ENCODE assay signal across 20 cellular contexts in the genomic region with DNA sequence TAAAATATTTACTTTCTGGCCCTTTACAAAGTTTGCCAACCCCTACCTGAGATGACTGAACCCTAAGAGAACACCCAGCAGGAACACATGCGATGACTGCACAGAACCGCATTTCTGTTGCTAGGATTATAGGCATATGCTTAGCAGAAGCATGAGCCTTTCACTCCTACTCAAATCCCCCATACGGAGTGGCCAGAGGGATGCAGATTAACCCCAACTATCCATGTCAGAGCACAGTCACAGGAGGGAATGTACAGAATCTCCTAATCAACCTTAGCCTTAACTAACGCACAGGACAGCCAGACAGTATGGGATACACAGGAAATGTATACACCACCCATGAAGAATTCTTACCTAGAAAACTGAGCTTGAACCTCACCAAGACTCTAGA. TPM values are rescaled to one million over a fixed set of nuclear protein-coding genes. Genes with fewer than 3 reads are reported as not detected.
DNase-seq lines count a peak whose midpoint lies in the region; ATAC-seq, FAIRE-seq and TF ChIP-seq lines count a peak whose summit lies in the region.
"Had no signal": no experiment of that assay in that cellular context is flagged by ENCODE, and none has a peak within 500 bp of the region (broad histone marks: within the 10 kb centered on the region; RNA-seq: fewer than 3 reads in every experiment).

No MANE protein-coding gene starts in this region.

- H3K27ac ChIP-seq in KOPT-K1 (ENCODE audit: low read depth, low read length, poor library complexity, severe bottlenecking) (peak overlapping the region; percentile 20), GM12878 (ENCODE audit: control insufficient read depth, insufficient read depth) (no peak overlapping the region), trophoblast cell (ENCODE audit: low read depth, low read length) (peak overlapping the region; percentile 92), heart right ventricle (no peak overlapping the region)
- H3K27ac ChIP-seq in CD4-positive, alpha-beta T cell (ENCODE audit: low read depth, low read length) = no peak overlapping the region
- H3K27ac ChIP-seq: right atrium auricular region had no signal

- no peak for ATAC-seq in GM12878
- ATAC-seq in heart right ventricle = no peak
- no peak for ATAC-seq in CD4-positive, alpha-beta T cell (ENCODE audit: poor library complexity)
- ATAC-seq: left ventricle myocardium superior, PC-3 had no signal

- H3K4me3 ChIP-seq in GM12878 = no peak overlapping the region
- no peak overlapping the region for H3K4me3 ChIP-seq in trophoblast cell (ENCODE audit: low read depth, low read length)
- H3K4me3 ChIP-seq in heart right ventricle = no peak overlapping the region
- H3K4me3 ChIP-seq: right atrium auricular region had no signal

- H3K9ac ChIP-seq in GM12878 (ENCODE audit: control insufficient read depth, insufficient read depth, low read length) = no peak overlapping the region
- no peak overlapping the region for H3K9ac ChIP-seq in trophoblast cell (ENCODE audit: low read length)

- H3K36me3 ChIP-seq in KOPT-K1 (ENCODE audit: insufficient read depth, low read length) (peaks cover 58% of the 10 kb centered on the region), GM12878 (ENCODE audit: control insufficient read depth in 2 of 2, insufficient read depth in 2 of 2, low read length in 1 of 2) (peaks cover 2 to 9% of the 10 kb centered on the region in 2 experiments), trophoblast cell (ENCODE audit: control insufficient read depth in 1 of 2, insufficient read depth in 2 of 2, low read length in 2 of 2) (peaks cover 6 to 7% of the 10 kb centered on the region in 2 experiments), heart right ventricle (peaks cover 0 to 81% (median 21%) of the 10 kb centered on the region in 9 donors)

- POLR2A ChIA-PET in GM12878 (lab: Charles Lee) = no interaction called here
- POLR2A ChIA-PET in CD4-positive, alpha-beta T cell (lab: Charles Lee) = no interaction called here

- no peaks in the 10 kb centered on the region for H3K27me3 ChIP-seq in GM12878 (replicated peaks in 1 of 2; ENCODE audit: control insufficient read depth in 2 of 2, insufficient read depth in 2 of 2, low read length in 1 of 2)
- no peaks in the 10 kb centered on the region for H3K27me3 ChIP-seq in trophoblast cell (ENCODE audit: insufficient read depth, low read length)
- H3K27me3 ChIP-seq in heart right ventricle = no peaks in the 10 kb centered on the region
- H3K27me3 ChIP-seq in CD4-positive, alpha-beta T cell (ENCODE audit: control insufficient read depth, insufficient read depth, low read length) = no peaks in the 10 kb centered on the region
- H3K27me3 ChIP-seq: right atrium auricular region had no signal

- H2BK120ac ChIP-seq in trophoblast cell (ENCODE audit: insufficient read depth, low read length, poor library complexity) = peak overlapping the region; percentile 29

- RAD21 ChIA-PET in GM12878 (lab: Charles Lee; ENCODE audit: unreplicated experiment) = no interaction called here

- peaks cover 35% of the 10 kb centered on the region for H3K79me2 ChIP-seq in GM12878 (ENCODE audit: control insufficient read depth, insufficient read depth, low read length)
- H3K79me2 ChIP-seq in trophoblast cell (ENCODE audit: control insufficient read depth, insufficient read depth, low read length, poor library complexity) = no peaks in the 10 kb centered on the region

- peaks cover 9% of the 10 kb centered on the region for H3K79me1 ChIP-seq in trophoblast cell (ENCODE audit: low read length)

- SMC1A ChIA-PET in GM12878 (lab: Charles Lee; ENCODE audit: uncharacterized antibody, unreplicated experiment) = interaction anchor here (0.5 to 0.9 kb wide), 2 partner anchors 46 to 146 kb away, joined by 3 read pairs; no protein-coding TSS in a partner anchor

- H3K4me1 ChIP-seq in GM12878 (ENCODE audit: control insufficient read depth, insufficient read depth, low read length) (peaks cover 34% of the 10 kb centered on the region), trophoblast cell (ENCODE audit: control insufficient read depth in 1 of 2, insufficient read depth in 2 of 2, low read length in 2 of 2) (peaks cover 10 to 24% of the 10 kb centered on the region in 2 experiments), heart right ventricle (peaks cover 0 to 49% (median 36%) of the 10 kb centered on the region in 9 donors)

- no peaks in the 10 kb centered on the region for H4K20me1 ChIP-seq in GM12878 (ENCODE audit: control insufficient read depth, insufficient read depth)

- no peak for TF ChIP-seq EP300 in GM12878 (IDR thresholded peaks at IDR 0.05; ENCODE audit: borderline replicate concordance in 1 of 2, control insufficient read depth in 1 of 2, low read depth in 2 of 2, low read length in 2 of 2)

- peak overlapping the region; percentile 82 for H3K27ac Mint-ChIP-seq in activated CD4-positive, alpha-beta T cell treated with anti-CD3 and anti-CD28 coated beads, Interleukin-2, amount 10 ng/mL, durations not matched to agents 24 days and 14 days
- H3K27ac Mint-ChIP-seq in CD4-positive, alpha-beta T cell = no peak overlapping the region
- H3K27ac Mint-ChIP-seq: dendritic cell treated with granulocyte-macrophage colony-stimulating factor and Interleukin-4, amounts not matched to agents 40 ng/mL and 50 ng/mL, for 4 days had no signal

- H2BK12ac ChIP-seq in trophoblast cell (ENCODE audit: low read length) = peak overlapping the region; percentile 63

- TF ChIP-seq CTCF in GM12878 (IDR thresholded peaks at IDR 0.05 in 2 of 3, conservative IDR thresholded peaks at IDR 0.05 in 1 of 3; ENCODE audit: control insufficient read depth in 2 of 3, extremely low read depth in 1 of 3, insufficient read depth in 1 of 3, low read depth in 3 of 3, low read length in 3 of 3) = no peak
- no peak for TF ChIP-seq CTCF in heart right ventricle (IDR thresholded peaks at IDR 0.05)
- TF ChIP-seq CTCF in CD4-positive, alpha-beta T cell (IDR thresholded peaks at IDR 0.05) = no peak

- no TSS peak for BruUV-seq in GM12878 (replicated peaks; lab: Mats Ljungman, UMichigan)

- peak overlapping the region; percentile 77 for H2BK5ac ChIP-seq in trophoblast cell (ENCODE audit: low read depth, low read length, poor library complexity)

- H3K14ac ChIP-seq in trophoblast cell (ENCODE audit: low read length) = peak overlapping the region; percentile 36

- TF ChIP-seq RAD21 in GM12878 (IDR thresholded peaks at IDR 0.05; ENCODE audit: insufficient read depth, low read depth, low read length) = no peak

- no peak for FAIRE-seq in GM12878 (lab: Jason Lieb, UNC)
- FAIRE-seq: A204.1 had no signal

- peaks cover 63% of the 10 kb centered on the region for H3K36me3 Mint-ChIP-seq in activated CD4-positive, alpha-beta T cell treated with anti-CD3 and anti-CD28 coated beads, Interleukin-2, amount 10 ng/mL, durations not matched to agents 24 days and 14 days (ENCODE audit: low read depth)
- H3K36me3 Mint-ChIP-seq in CD4-positive, alpha-beta T cell (ENCODE audit: low read depth) = peaks cover 69% of the 10 kb centered on the region

- no peak overlapping the region for H2AFZ ChIP-seq in GM12878 (ENCODE audit: control insufficient read depth, low read depth, low read length)
- H2AFZ ChIP-seq in trophoblast cell (ENCODE audit: insufficient read depth, low read length, poor library complexity) = no peak overlapping the region

- peak overlapping the region; percentile 22 for H4K8ac ChIP-seq in trophoblast cell (ENCODE audit: low read depth, low read length)

- peak overlapping the region; percentile 57 for H3K4me3 Mint-ChIP-seq in activated CD4-positive, alpha-beta T cell treated with anti-CD3 and anti-CD28 coated beads, Interleukin-2, amount 10 ng/mL, durations not matched to agents 24 days and 14 days
- H3K4me3 Mint-ChIP-seq in CD4-positive, alpha-beta T cell = no peak overlapping the region
- H3K4me3 Mint-ChIP-seq: activated B cell treated with CpG ODN at 0.5 μM for 24 hours; dendritic cell treated with granulocyte-macrophage colony-stimulating factor and Interleukin-4, amounts not matched to agents 40 ng/mL and 50 ng/mL, for 4 days had no signal

- peak overlapping the region; percentile 37 for H3K18ac ChIP-seq in trophoblast cell (ENCODE audit: low read length)

- no peaks in the 10 kb centered on the region for H3K9me3 ChIP-seq in KOPT-K1 (ENCODE audit: insufficient read depth, low read length, poor library complexity, severe bottlenecking)
- no peaks in the 10 kb centered on the region for H3K9me3 ChIP-seq in GM12878 (replicated peaks; ENCODE audit: control insufficient read depth, insufficient read depth, low read length)
- no peaks in the 10 kb centered on the region for H3K9me3 ChIP-seq in trophoblast cell (ENCODE audit: insufficient read depth, low read depth, low read length)
- H3K9me3 ChIP-seq in heart right ventricle = no peaks in the 10 kb centered on the region
- no peaks in the 10 kb centered on the region for H3K9me3 ChIP-seq in CD4-positive, alpha-beta T cell (ENCODE audit: control insufficient read depth, low read length)
- H3K9me3 ChIP-seq: right atrium auricular region had no signal

- no peak overlapping the region for H4K12ac ChIP-seq in trophoblast cell (ENCODE audit: low read depth, low read length)

- no peaks in the 10 kb centered on the region for H3K9me3 Mint-ChIP-seq in activated CD4-positive, alpha-beta T cell treated with anti-CD3 and anti-CD28 coated beads, Interleukin-2, amount 10 ng/mL, durations not matched to agents 24 days and 14 days
- no peaks in the 10 kb centered on the region for H3K9me3 Mint-ChIP-seq in CD4-positive, alpha-beta T cell
- H3K9me3 Mint-ChIP-seq: activated B cell treated with CpG ODN at 0.5 μM for 24 hours; dendritic cell treated with granulocyte-macrophage colony-stimulating factor and Interleukin-4, amounts not matched to agents 40 ng/mL and 50 ng/mL, for 4 days; nephron had no signal

- in situ Hi-C loops in GM12878 (cut with MboI) = no loop called here

- no peak for DNase-seq in activated CD4-positive, alpha-beta T cell treated with anti-CD3 and anti-CD28 coated beads, Interleukin-2, amount 10 ng/mL, durations not matched to agents 24 days and 14 days
- DNase-seq in activated CD4-positive, alpha-beta T cell treated with anti-CD3 and anti-CD28 coated beads for 4 hours = no peak
- no peak for DNase-seq in GM12878 (ENCODE audit: low read depth, low spot score)
- DNase-seq in trophoblast cell = no peak
- DNase-seq in heart right ventricle = no peak
- no peak for DNase-seq in DMS153 treated with DMSO at 0.1 percent for 48 hours (lab: John Stamatoyannopoulos, UW; ENCODE audit: unreplicated experiment)
- no peak for DNase-seq in CD4-positive, alpha-beta T cell
- DNase-seq: activated B cell treated with CpG ODN at 0.5 μM for 24 hours; activated T-cell treated with anti-CD3 and anti-CD28 coated beads for 4 hours; KG1; left ventricle myocardium superior; NCI-H146; NCI-H345; PC-3; stimulated activated CD4-positive, alpha-beta T cell treated with anti-CD3 and anti-CD28 coated beads, Interleukin-4, amount 100 ng/mL, for 1 hour had no signal

- intact Hi-C loops in activated CD4-positive, alpha-beta T cell treated with anti-CD3 and anti-CD28 coated beads, Interleukin-2, amount 10 ng/mL, durations not matched to agents 24 days and 14 days (cut with micrococcal nuclease) = no loop called here
- intact Hi-C loops in GM12878 (cut with micrococcal nuclease; ENCODE audit: unreplicated experiment) (no loop called here), heart right ventricle (cut with DNase I) (no loop called here)
- intact Hi-C loops in CD4-positive, alpha-beta T cell (cut with DNase I, micrococcal nuclease) = no loop called here

- H2AK5ac ChIP-seq in trophoblast cell (ENCODE audit: low read length) = peak overlapping the region; percentile 81

- H3K23ac ChIP-seq in trophoblast cell (ENCODE audit: low read length) = no peak overlapping the region

- peak overlapping the region; percentile 12 for H3K4ac ChIP-seq in trophoblast cell (ENCODE audit: low read depth, low read length)

- no peak for TF ChIP-seq POLR2A in GM12878 (IDR thresholded peaks at IDR 0.05; ENCODE audit: low read depth, low read length)

- peaks cover 56% of the 10 kb centered on the region for H3K4me1 Mint-ChIP-seq in activated CD4-positive, alpha-beta T cell treated with anti-CD3 and anti-CD28 coated beads, Interleukin-2, amount 10 ng/mL, durations not matched to agents 24 days and 14 days
- peaks cover 50% of the 10 kb centered on the region for H3K4me1 Mint-ChIP-seq in CD4-positive, alpha-beta T cell (ENCODE audit: low read depth)

- H4K91ac ChIP-seq in trophoblast cell (ENCODE audit: low read depth, low read length) = peak overlapping the region; percentile 36

- 44% methylated on average over 4 of the region's 4 CpGs for WGBS in GM12878 (ENCODE audit: insufficient coverage, insufficient replicate concordance, low lambda C conversion rate, missing lambda C conversion rate)
- no CpG with 5 or more reads among the region's 4 CpGs for WGBS in trophoblast cell (ENCODE audit: extremely low coverage, insufficient coverage, insufficient read length)
- 35 to 37% methylated on average over 4 of the region's 4 CpGs for WGBS in heart right ventricle, 2 donors

- CTCF ChIA-PET in GM12878 (lab: Yijun Ruan, JAX) = interaction anchor here (1.5 kb wide), 1 partner anchor 16 kb away, joined by 3 read pairs; no protein-coding TSS in a partner anchor
- CTCF ChIA-PET in CD4-positive, alpha-beta T cell (lab: Charles Lee) = no interaction called here

- H3K27me3 Mint-ChIP-seq in activated CD4-positive, alpha-beta T cell treated with anti-CD3 and anti-CD28 coated beads, Interleukin-2, amount 10 ng/mL, durations not matched to agents 24 days and 14 days = no peaks in the 10 kb centered on the region
- H3K27me3 Mint-ChIP-seq in CD4-positive, alpha-beta T cell = no peaks in the 10 kb centered on the region
- H3K27me3 Mint-ChIP-seq: activated B cell treated with CpG ODN at 0.5 μM for 24 hours; dendritic cell treated with granulocyte-macrophage colony-stimulating factor and Interleukin-4, amounts not matched to agents 40 ng/mL and 50 ng/mL, for 4 days had no signal

- 0 out of 2 replicates have a peak overlapping the region, but pooled peaks have one; percentile 12 for H3K4me2 ChIP-seq in GM12878 (ENCODE audit: control insufficient read depth, insufficient read depth)
- peak overlapping the region; percentile 43 for H3K4me2 ChIP-seq in trophoblast cell (ENCODE audit: low read length)

RNA-seq across cellular contexts. Expression of a gene that starts 6.2 kb away (rescaled TPM):
- total RNA-seq in activated CD4-positive, alpha-beta T cell treated with anti-CD3 and anti-CD28 coated beads, Interleukin-2, amount 10 ng/mL, durations not matched to agents 24 days and 14 days = 47.0 and 51.2 TPM in 2 replicates
- total RNA-seq in GM12878 (2013; cell fraction: nucleolus; rRNA removed) = 182 and 200 TPM in 2 replicates
- 36.7 and 38.5 TPM in 2 replicates for total RNA-seq in GM12878 (2014; rRNA removed)
- total RNA-seq in GM12878 (2014; rRNA removed; fragmentation: Illumina TruSeq; extraction: Trizol) = 24.2 and 25.7 TPM in 2 replicates
- total RNA-seq in GM12878 (2021) = 34.2 and 35.2 TPM in 2 replicates
- 19.5 TPM for polyA plus RNA-seq in GM12878 (2011; ENCODE audit: low read depth)
- polyA plus RNA-seq in GM12878 (2011; rRNA removed) = 36.5 and 52.5 TPM in 2 replicates
- 35.8 and 37.7 TPM in 2 replicates for polyA plus RNA-seq in GM12878 (2011; cell fraction: cytosol; rRNA removed)
- 119 and 130 TPM in 2 replicates for polyA plus RNA-seq in GM12878 (2011; cell fraction: nucleus; rRNA removed)
- polyA plus RNA-seq in GM12878 (2012) = 26.4 and 30.0 TPM in 2 replicates
- 27.3 and 31.1 TPM in 2 replicates for polyA plus RNA-seq in GM12878 (2014; fragmentation: Illumina TruSeq; extraction: Trizol)
- 10 to 100 TPM; 11.7 to 12.3 TPM for polyA plus RNA-seq in GM12878 (2014; fragmentation: Nextera tagmentation; extraction: Ambion mirVana)
- 32.4 and 34.4 TPM in 2 replicates for polyA plus RNA-seq in GM12878 (2014; rRNA removed)
- polyA plus RNA-seq in GM12878 (2016; fragmentation: Nextera tagmentation; extraction: Ambion mirVana) = 10 to 100 TPM; 28.7 to 30.5 TPM
- 40.2 and 41.4 TPM in 2 replicates for polyA minus RNA-seq in GM12878 (2011; rRNA and poly(A)+ RNA removed)
- 14.2 and 15.0 TPM in 2 replicates for polyA minus RNA-seq in GM12878 (2011; cell fraction: cytosol; rRNA and poly(A)+ RNA removed)
- polyA minus RNA-seq in GM12878 (2011; cell fraction: nucleus; rRNA and poly(A)+ RNA removed) = 43.3 and 49.2 TPM in 2 replicates
- polyA plus RNA-seq in trophoblast cell (2013) = 22.6 and 24.1 TPM in 2 replicates
- 10 to 100 TPM in 3 of 10 donors, 1 to 10 TPM in 7; 6.6 to 12.0 (median 9.0) TPM for total RNA-seq in heart right ventricle
- 10 to 100 TPM in 1 of 2 donors, 1 to 10 TPM in 1; 4.6 to 14.3 TPM for polyA plus RNA-seq in heart right ventricle
- total RNA-seq in CD4-positive, alpha-beta T cell = 10 to 100 TPM; 61.6 to 67.0 TPM

RNA-seq across cellular contexts. Expression of a gene that starts 6.3 kb away (rescaled TPM):
- 28.1 and 32.4 TPM in 2 replicates for total RNA-seq in activated CD4-positive, alpha-beta T cell treated with anti-CD3 and anti-CD28 coated beads, Interleukin-2, amount 10 ng/mL, durations not matched to agents 24 days and 14 days
- 14.9 and 17.6 TPM in 2 replicates for total RNA-seq in GM12878 (2013; cell fraction: nucleolus; rRNA removed)
- total RNA-seq in GM12878 (2014; rRNA removed) (17.2 and 17.7 TPM in 2 replicates), GM12878 (2014; rRNA removed; fragmentation: Illumina TruSeq; extraction: Trizol) (21.2 and 26.4 TPM in 2 replicates), GM12878 (2021) (27.5 and 32.9 TPM in 2 replicates), heart right ventricle (10 to 100 TPM; 19.5 to 26.3 (median 21.2) TPM)
- 9.4 TPM for polyA plus RNA-seq in GM12878 (2011; ENCODE audit: low read depth)
- polyA plus RNA-seq in GM12878 (2011; rRNA removed) (50.5 and 55.9 TPM in 2 replicates), GM12878 (2014; fragmentation: Illumina TruSeq; extraction: Trizol) (31.5 and 41.6 TPM in 2 replicates), GM12878 (2014; fragmentation: Nextera tagmentation; extraction: Ambion mirVana) (10 to 100 TPM in 1 of 2 experiments, 1 to 10 TPM in 1; 4.1 to 15.4 TPM), GM12878 (2014; rRNA removed) (22.3 and 27.4 TPM in 2 replicates), GM12878 (2016; fragmentation: Nextera tagmentation; extraction: Ambion mirVana) (10 to 100 TPM; 42.9 to 50.6 TPM), heart right ventricle (10 to 100 TPM; 11.9 to 17.8 TPM)
- 20.4 and 32.3 TPM in 2 replicates for polyA plus RNA-seq in GM12878 (2011; cell fraction: cytosol; rRNA removed)
- polyA plus RNA-seq in GM12878 (2011; cell fraction: nucleus; rRNA removed) = 16.9 and 17.7 TPM in 2 replicates
- polyA plus RNA-seq in GM12878 (2012) = 9.4 and 18.9 TPM in 2 replicates
- polyA minus RNA-seq in GM12878 (2011; rRNA and poly(A)+ RNA removed) = 30.7 and 36.9 TPM in 2 replicates
- 7.6 and 9.1 TPM in 2 replicates for polyA minus RNA-seq in GM12878 (2011; cell fraction: cytosol; rRNA and poly(A)+ RNA removed)
- polyA minus RNA-seq in GM12878 (2011; cell fraction: nucleus; rRNA and poly(A)+ RNA removed) = 4.8 and 7.7 TPM in 2 replicates
- polyA plus RNA-seq in trophoblast cell (2013) = 15.4 and 15.8 TPM in 2 replicates
- total RNA-seq in CD4-positive, alpha-beta T cell = 10 to 100 TPM; 25.8 to 27.2 TPM

RNA-seq across cellular contexts. Expression of a gene that starts 34.9 kb away (rescaled TPM):
- 51.2 and 56.3 TPM in 2 replicates for total RNA-seq in activated CD4-positive, alpha-beta T cell treated with anti-CD3 and anti-CD28 coated beads, Interleukin-2, amount 10 ng/mL, durations not matched to agents 24 days and 14 days
- 70.0 and 73.7 TPM in 2 replicates for total RNA-seq in GM12878 (2013; cell fraction: nucleolus; rRNA removed)
- total RNA-seq in GM12878 (2014; rRNA removed) (31.7 and 34.6 TPM in 2 replicates), GM12878 (2014; rRNA removed; fragmentation: Illumina TruSeq; extraction: Trizol) (28.3 and 32.2 TPM in 2 replicates), GM12878 (2021) (35.6 and 42.2 TPM in 2 replicates), heart right ventricle (10 to 100 TPM; 18.8 to 25.5 (median 22.8) TPM)
- polyA plus RNA-seq in GM12878 (2011; ENCODE audit: low read depth) = 17.4 TPM
- polyA plus RNA-seq in GM12878 (2011; rRNA removed) (36.5 and 43.3 TPM in 2 replicates), GM12878 (2014; fragmentation: Illumina TruSeq; extraction: Trizol) (27.3 and 29.4 TPM in 2 replicates), GM12878 (2014; fragmentation: Nextera tagmentation; extraction: Ambion mirVana) (10 to 100 TPM; 14.2 to 19.1 TPM), GM12878 (2014; rRNA removed) (23.1 and 31.6 TPM in 2 replicates), GM12878 (2016; fragmentation: Nextera tagmentation; extraction: Ambion mirVana) (10 to 100 TPM; 35.9 to 40.1 TPM), heart right ventricle (10 to 100 TPM; 22.4 to 25.0 TPM)
- polyA plus RNA-seq in GM12878 (2011; cell fraction: cytosol; rRNA removed) = 38.1 and 44.3 TPM in 2 replicates
- polyA plus RNA-seq in GM12878 (2011; cell fraction: nucleus; rRNA removed) = 70.3 and 74.9 TPM in 2 replicates
- 23.4 and 24.1 TPM in 2 replicates for polyA plus RNA-seq in GM12878 (2012)
- polyA minus RNA-seq in GM12878 (2011; rRNA and poly(A)+ RNA removed) = 66.5 and 75.2 TPM in 2 replicates
- polyA minus RNA-seq in GM12878 (2011; cell fraction: cytosol; rRNA and poly(A)+ RNA removed) = 12.3 and 18.2 TPM in 2 replicates
- polyA minus RNA-seq in GM12878 (2011; cell fraction: nucleus; rRNA and poly(A)+ RNA removed) = 46.3 and 59.1 TPM in 2 replicates
- 27.7 and 27.8 TPM in 2 replicates for polyA plus RNA-seq in trophoblast cell (2013)
- 100 to 1,000 TPM; 111 TPM for total RNA-seq in CD4-positive, alpha-beta T cell

RNA-seq across cellular contexts. Expression of a gene that starts 48.3 kb away (rescaled TPM):
- total RNA-seq in activated CD4-positive, alpha-beta T cell treated with anti-CD3 and anti-CD28 coated beads, Interleukin-2, amount 10 ng/mL, durations not matched to agents 24 days and 14 days = 19.4 and 20.7 TPM in 2 replicates
- 8.5 and 10.4 TPM in 2 replicates for total RNA-seq in GM12878 (2013; cell fraction: nucleolus; rRNA removed)
- 10.4 and 10.8 TPM in 2 replicates for total RNA-seq in GM12878 (2014; rRNA removed)
- total RNA-seq in GM12878 (2014; rRNA removed; fragmentation: Illumina TruSeq; extraction: Trizol) = 5.0 and 5.3 TPM in 2 replicates
- 10.6 TPM in 2 replicates for total RNA-seq in GM12878 (2021)
- polyA plus RNA-seq in GM12878 (2011; ENCODE audit: low read depth) = 2.3 TPM
- 6.2 and 7.7 TPM in 2 replicates for polyA plus RNA-seq in GM12878 (2011; rRNA removed)
- polyA plus RNA-seq in GM12878 (2011; cell fraction: cytosol; rRNA removed) = 7.7 and 8.5 TPM in 2 replicates
- polyA plus RNA-seq in GM12878 (2011; cell fraction: nucleus; rRNA removed) = 6.9 and 7.5 TPM in 2 replicates
- 3.4 and 4.4 TPM in 2 replicates for polyA plus RNA-seq in GM12878 (2012)
- 3.5 and 5.1 TPM in 2 replicates for polyA plus RNA-seq in GM12878 (2014; fragmentation: Illumina TruSeq; extraction: Trizol)
- polyA plus RNA-seq in GM12878 (2014; fragmentation: Nextera tagmentation; extraction: Ambion mirVana) = 1 to 10 TPM; 1.6 to 2.3 TPM
- 9.0 TPM in 2 replicates for polyA plus RNA-seq in GM12878 (2014; rRNA removed)
- 1 to 10 TPM; 1.6 to 3.2 TPM for polyA plus RNA-seq in GM12878 (2016; fragmentation: Nextera tagmentation; extraction: Ambion mirVana)
- polyA minus RNA-seq in GM12878 (2011; rRNA and poly(A)+ RNA removed) = 10.2 and 15.7 TPM in 2 replicates
- 3.7 and 5.5 TPM in 2 replicates for polyA minus RNA-seq in GM12878 (2011; cell fraction: cytosol; rRNA and poly(A)+ RNA removed)
- polyA minus RNA-seq in GM12878 (2011; cell fraction: nucleus; rRNA and poly(A)+ RNA removed) = 4.5 and 6.3 TPM in 2 replicates
- 9.5 and 9.9 TPM in 2 replicates for polyA plus RNA-seq in trophoblast cell (2013)
- total RNA-seq in heart right ventricle = 1 to 10 TPM in 1 of 10 donors, under 1 TPM in 7, not detected in 2; 0.07 to 1.8 (median 0.13) TPM
- polyA plus RNA-seq in heart right ventricle = under 1 TPM in 1 of 2 donors, not detected in 1; 0.19 TPM
- total RNA-seq in CD4-positive, alpha-beta T cell = under 1 TPM; 0.70 to 0.85 TPM

Comparison
In these comparisons a context has a peak if more than half of its experiments do, and no peak if none do; other contexts are left out.
1. H3K27ac ChIP-seq: peak in KOPT-K1 (single experiment) and trophoblast cell (single experiment); none in GM12878 (single experiment), heart right ventricle (0 of 10) and CD4-positive, alpha-beta T cell (single experiment).